1 cellular context compared by ENCODE assay signal in the genomic region with DNA sequence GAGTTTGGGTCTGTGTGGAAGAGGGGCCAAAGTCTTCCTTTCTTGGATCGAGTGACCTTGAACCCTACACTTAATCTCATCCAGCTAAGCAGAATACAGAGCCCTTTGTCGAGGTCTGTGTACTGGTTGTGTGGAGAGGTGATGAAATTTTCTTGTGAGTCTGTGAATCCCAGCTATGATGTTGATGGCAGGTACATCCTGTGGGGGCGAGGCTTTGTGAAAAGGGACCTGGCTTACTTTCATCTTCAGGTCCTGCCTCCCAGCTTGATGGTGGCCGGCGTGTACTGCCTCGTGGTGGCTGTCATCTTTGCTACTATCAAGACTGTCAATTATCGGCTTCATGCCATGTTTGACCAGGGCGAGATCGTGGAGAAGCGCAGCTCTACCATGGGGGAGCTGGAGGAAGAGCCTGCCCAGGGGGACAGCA.
TF ChIP-seq lines count a peak whose summit lies in the region.

No MANE protein-coding gene starts in this region.

TF ChIP-seq in HepG2, 621 proteins besides CTCF, POLR2A, EP300 and RAD21 (continued from another document and continues in another):
- TF ChIP-seq ZNF276 (CRISPR knock-in tag; IDR thresholded peaks at IDR 0.05; ENCODE audit: low read depth), result no peak
- TF ChIP-seq SP1 (IDR thresholded peaks at IDR 0.05), result no peak
- TF ChIP-seq SP1 (CRISPR knock-in tag; IDR thresholded peaks at IDR 0.05), result peak; percentile 26; the same call in 1 of the 2 replicates
- no peak for TF ChIP-seq YEATS4 (CRISPR knock-in tag; IDR thresholded peaks at IDR 0.05; ENCODE audit: borderline replicate concordance)
- no peak for TF ChIP-seq RERE (CRISPR knock-in tag; IDR thresholded peaks at IDR 0.05; ENCODE audit: low read depth)
- no peak for TF ChIP-seq ZBTB20 (CRISPR knock-in tag; IDR thresholded peaks at IDR 0.05; ENCODE audit: borderline replicate concordance, low read depth)
- no peak for TF ChIP-seq CBFB (CRISPR knock-in tag; IDR thresholded peaks at IDR 0.05)
- TF ChIP-seq ZNF790 (CRISPR knock-in tag; IDR thresholded peaks at IDR 0.05; ENCODE audit: borderline replicate concordance), result no peak
- TF ChIP-seq, protein P1, sequence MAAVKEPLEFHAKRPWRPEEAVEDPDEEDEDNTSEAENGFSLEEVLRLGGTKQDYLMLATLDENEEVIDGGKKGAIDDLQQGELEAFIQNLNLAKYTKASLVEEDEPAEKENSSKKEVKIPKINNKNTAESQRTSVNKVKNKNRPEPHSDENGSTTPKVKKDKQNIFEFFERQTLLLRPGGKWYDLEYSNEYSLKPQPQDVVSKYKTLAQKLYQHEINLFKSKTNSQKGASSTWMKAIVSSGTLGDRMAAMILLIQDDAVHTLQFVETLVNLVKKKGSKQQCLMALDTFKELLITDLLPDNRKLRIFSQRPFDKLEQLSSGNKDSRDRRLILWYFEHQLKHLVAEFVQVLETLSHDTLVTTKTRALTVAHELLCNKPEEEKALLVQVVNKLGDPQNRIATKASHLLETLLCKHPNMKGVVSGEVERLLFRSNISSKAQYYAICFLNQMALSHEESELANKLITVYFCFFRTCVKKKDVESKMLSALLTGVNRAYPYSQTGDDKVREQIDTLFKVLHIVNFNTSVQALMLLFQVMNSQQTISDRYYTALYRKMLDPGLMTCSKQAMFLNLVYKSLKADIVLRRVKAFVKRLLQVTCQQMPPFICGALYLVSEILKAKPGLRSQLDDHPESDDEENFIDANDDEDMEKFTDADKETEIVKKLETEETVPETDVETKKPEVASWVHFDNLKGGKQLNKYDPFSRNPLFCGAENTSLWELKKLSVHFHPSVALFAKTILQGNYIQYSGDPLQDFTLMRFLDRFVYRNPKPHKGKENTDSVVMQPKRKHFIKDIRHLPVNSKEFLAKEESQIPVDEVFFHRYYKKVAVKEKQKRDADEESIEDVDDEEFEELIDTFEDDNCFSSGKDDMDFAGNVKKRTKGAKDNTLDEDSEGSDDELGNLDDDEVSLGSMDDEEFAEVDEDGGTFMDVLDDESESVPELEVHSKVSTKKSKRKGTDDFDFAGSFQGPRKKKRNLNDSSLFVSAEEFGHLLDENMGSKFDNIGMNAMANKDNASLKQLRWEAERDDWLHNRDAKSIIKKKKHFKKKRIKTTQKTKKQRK (IDR thresholded peaks at IDR 0.05; ENCODE audit: low read length), result no peak
- no peak for TF ChIP-seq ZNF547 (CRISPR knock-in tag; IDR thresholded peaks at IDR 0.05)
- no peak for TF ChIP-seq GTF3A (CRISPR knock-in tag; conservative IDR thresholded peaks at IDR 0.05)
- no peak for TF ChIP-seq SOX5 (CRISPR knock-in tag; IDR thresholded peaks at IDR 0.05; ENCODE audit: borderline replicate concordance)
- TF ChIP-seq, protein P2, sequence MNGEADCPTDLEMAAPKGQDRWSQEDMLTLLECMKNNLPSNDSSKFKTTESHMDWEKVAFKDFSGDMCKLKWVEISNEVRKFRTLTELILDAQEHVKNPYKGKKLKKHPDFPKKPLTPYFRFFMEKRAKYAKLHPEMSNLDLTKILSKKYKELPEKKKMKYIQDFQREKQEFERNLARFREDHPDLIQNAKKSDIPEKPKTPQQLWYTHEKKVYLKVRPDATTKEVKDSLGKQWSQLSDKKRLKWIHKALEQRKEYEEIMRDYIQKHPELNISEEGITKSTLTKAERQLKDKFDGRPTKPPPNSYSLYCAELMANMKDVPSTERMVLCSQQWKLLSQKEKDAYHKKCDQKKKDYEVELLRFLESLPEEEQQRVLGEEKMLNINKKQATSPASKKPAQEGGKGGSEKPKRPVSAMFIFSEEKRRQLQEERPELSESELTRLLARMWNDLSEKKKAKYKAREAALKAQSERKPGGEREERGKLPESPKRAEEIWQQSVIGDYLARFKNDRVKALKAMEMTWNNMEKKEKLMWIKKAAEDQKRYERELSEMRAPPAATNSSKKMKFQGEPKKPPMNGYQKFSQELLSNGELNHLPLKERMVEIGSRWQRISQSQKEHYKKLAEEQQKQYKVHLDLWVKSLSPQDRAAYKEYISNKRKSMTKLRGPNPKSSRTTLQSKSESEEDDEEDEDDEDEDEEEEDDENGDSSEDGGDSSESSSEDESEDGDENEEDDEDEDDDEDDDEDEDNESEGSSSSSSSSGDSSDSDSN (CRISPR knock-in tag; IDR thresholded peaks at IDR 0.05), result no peak
- TF ChIP-seq, protein P3, sequence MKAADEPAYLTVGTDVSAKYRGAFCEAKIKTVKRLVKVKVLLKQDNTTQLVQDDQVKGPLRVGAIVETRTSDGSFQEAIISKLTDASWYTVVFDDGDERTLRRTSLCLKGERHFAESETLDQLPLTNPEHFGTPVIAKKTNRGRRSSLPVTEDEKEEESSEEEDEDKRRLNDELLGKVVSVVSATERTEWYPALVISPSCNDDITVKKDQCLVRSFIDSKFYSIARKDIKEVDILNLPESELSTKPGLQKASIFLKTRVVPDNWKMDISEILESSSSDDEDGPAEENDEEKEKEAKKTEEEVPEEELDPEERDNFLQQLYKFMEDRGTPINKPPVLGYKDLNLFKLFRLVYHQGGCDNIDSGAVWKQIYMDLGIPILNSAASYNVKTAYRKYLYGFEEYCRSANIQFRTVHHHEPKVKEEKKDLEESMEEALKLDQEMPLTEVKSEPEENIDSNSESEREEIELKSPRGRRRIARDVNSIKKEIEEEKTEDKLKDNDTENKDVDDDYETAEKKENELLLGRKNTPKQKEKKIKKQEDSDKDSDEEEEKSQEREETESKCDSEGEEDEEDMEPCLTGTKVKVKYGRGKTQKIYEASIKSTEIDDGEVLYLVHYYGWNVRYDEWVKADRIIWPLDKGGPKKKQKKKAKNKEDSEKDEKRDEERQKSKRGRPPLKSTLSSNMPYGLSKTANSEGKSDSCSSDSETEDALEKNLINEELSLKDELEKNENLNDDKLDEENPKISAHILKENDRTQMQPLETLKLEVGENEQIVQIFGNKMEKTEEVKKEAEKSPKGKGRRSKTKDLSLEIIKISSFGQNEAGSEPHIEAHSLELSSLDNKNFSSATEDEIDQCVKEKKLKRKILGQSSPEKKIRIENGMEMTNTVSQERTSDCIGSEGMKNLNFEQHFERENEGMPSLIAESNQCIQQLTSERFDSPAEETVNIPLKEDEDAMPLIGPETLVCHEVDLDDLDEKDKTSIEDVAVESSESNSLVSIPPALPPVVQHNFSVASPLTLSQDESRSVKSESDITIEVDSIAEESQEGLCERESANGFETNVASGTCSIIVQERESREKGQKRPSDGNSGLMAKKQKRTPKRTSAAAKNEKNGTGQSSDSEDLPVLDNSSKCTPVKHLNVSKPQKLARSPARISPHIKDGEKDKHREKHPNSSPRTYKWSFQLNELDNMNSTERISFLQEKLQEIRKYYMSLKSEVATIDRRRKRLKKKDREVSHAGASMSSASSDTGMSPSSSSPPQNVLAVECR (CRISPR knock-in tag; IDR thresholded peaks at IDR 0.05; ENCODE audit: borderline replicate concordance), result no peak
- TF ChIP-seq, protein P4, sequence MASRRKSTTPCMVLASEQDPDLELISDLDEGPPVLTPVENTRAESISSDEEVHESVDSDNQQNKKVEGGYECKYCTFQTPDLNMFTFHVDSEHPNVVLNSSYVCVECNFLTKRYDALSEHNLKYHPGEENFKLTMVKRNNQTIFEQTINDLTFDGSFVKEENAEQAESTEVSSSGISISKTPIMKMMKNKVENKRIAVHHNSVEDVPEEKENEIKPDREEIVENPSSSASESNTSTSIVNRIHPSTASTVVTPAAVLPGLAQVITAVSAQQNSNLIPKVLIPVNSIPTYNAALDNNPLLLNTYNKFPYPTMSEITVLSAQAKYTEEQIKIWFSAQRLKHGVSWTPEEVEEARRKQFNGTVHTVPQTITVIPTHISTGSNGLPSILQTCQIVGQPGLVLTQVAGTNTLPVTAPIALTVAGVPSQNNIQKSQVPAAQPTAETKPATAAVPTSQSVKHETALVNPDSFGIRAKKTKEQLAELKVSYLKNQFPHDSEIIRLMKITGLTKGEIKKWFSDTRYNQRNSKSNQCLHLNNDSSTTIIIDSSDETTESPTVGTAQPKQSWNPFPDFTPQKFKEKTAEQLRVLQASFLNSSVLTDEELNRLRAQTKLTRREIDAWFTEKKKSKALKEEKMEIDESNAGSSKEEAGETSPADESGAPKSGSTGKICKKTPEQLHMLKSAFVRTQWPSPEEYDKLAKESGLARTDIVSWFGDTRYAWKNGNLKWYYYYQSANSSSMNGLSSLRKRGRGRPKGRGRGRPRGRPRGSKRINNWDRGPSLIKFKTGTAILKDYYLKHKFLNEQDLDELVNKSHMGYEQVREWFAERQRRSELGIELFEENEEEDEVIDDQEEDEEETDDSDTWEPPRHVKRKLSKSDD (CRISPR knock-in tag; IDR thresholded peaks at IDR 0.05; ENCODE audit: low read depth), result no peak
- no peak for TF ChIP-seq SIN3B (IDR thresholded peaks at IDR 0.05; ENCODE audit: low read length)
- no peak for TF ChIP-seq ZFP41 (CRISPR knock-in tag; IDR thresholded peaks at IDR 0.05; ENCODE audit: borderline replicate concordance)
- TF ChIP-seq ATRX (CRISPR knock-in tag; IDR thresholded peaks at IDR 0.05; ENCODE audit: borderline replicate concordance), result no peak
- no peak; the same call in 1 of the 2 replicates for TF ChIP-seq ZNF431 (CRISPR knock-in tag; IDR thresholded peaks at IDR 0.05; ENCODE audit: borderline replicate concordance, low read depth)
- no peak for TF ChIP-seq ZNF382 (CRISPR knock-in tag; IDR thresholded peaks at IDR 0.05; ENCODE audit: borderline replicate concordance)
- TF ChIP-seq GPBP1L1 (CRISPR knock-in tag; IDR thresholded peaks at IDR 0.05), result no peak
- TF ChIP-seq ZNF616 (CRISPR knock-in tag; IDR thresholded peaks at IDR 0.05; ENCODE audit: low read depth), result 0 out of 2 replicates have a peak, but pooled peaks have one; percentile 40
- TF ChIP-seq GABPA (IDR thresholded peaks at IDR 0.05; ENCODE audit: low read depth, low read length), result no peak
- no peak for TF ChIP-seq GABPA (CRISPR knock-in tag; IDR thresholded peaks at IDR 0.05; ENCODE audit: low read depth)
